ENCODE assay signal across 19 cellular contexts in genomic region chr2:239530749-239531316, GRCh38.
DNase-seq lines count a peak whose midpoint lies in the region; TF ChIP-seq lines count a peak whose summit lies in the region.
"Had no signal": no experiment of that assay in that cellular context is flagged by ENCODE, and none has a peak within 500 bp of the region (broad histone marks: within the 10 kb centered on the region; RNA-seq: fewer than 3 reads in every experiment).

No MANE protein-coding gene starts in this region.

- H3K36me3 Mint-ChIP-seq in CD14-positive monocyte = peaks cover 0 to 3% of the 10 kb centered on the region in 2 donors
- peaks cover 1% of the 10 kb centered on the region for H3K36me3 Mint-ChIP-seq in chondrocyte (ENCODE audit: low read depth)
- H3K36me3 Mint-ChIP-seq in neural crest cell (ENCODE audit: low read depth) = no peaks in the 10 kb centered on the region
- H3K36me3 Mint-ChIP-seq in progenitor cell of endocrine pancreas (ENCODE audit: insufficient read depth) = no peaks in the 10 kb centered on the region
- H3K36me3 Mint-ChIP-seq: CD8-positive, alpha-beta memory T cell had no signal

- intact Hi-C loops in CD14-positive monocyte (cut with micrococcal nuclease) (no loop called here), adrenal gland (cut with DNase I) (no loop called here)

- no peaks in the 10 kb centered on the region for H3K27me3 ChIP-seq in adrenal gland
- H3K27me3 ChIP-seq: BLaER1 had no signal

- H3K4me1 Mint-ChIP-seq in CD14-positive monocyte (peaks cover 12% of the 10 kb centered on the region), chondrocyte (ENCODE audit: low read depth) (no peaks in the 10 kb centered on the region), neural crest cell (peaks cover 37% of the 10 kb centered on the region), progenitor cell of endocrine pancreas (ENCODE audit: low read depth) (no peaks in the 10 kb centered on the region)
- H3K4me1 Mint-ChIP-seq: B cell; CD8-positive, alpha-beta memory T cell had no signal

- no peaks in the 10 kb centered on the region for H3K4me1 ChIP-seq in adrenal gland (replicated peaks in 1 of 2)

- H3K27me3 Mint-ChIP-seq in CD14-positive monocyte (ENCODE audit: low read depth in 3 of 3) = peaks cover 11 to 26% (median 24%) of the 10 kb centered on the region in 3 donors
- peaks cover 11% of the 10 kb centered on the region for H3K27me3 Mint-ChIP-seq in chondrocyte (ENCODE audit: low read depth)
- H3K27me3 Mint-ChIP-seq in neural crest cell (ENCODE audit: low read depth) = peaks cover 2% of the 10 kb centered on the region
- H3K27me3 Mint-ChIP-seq in progenitor cell of endocrine pancreas = peaks cover 11% of the 10 kb centered on the region
- H3K27me3 Mint-ChIP-seq: CD4-positive, alpha-beta T cell had no signal

- no peak for TF ChIP-seq POLR2A in adrenal gland (IDR thresholded peaks at IDR 0.05)

- peaks cover 3 to 20% (median 15%) of the 10 kb centered on the region in 7 donors for H3K9me3 Mint-ChIP-seq in CD14-positive monocyte
- peaks cover 13% of the 10 kb centered on the region for H3K9me3 Mint-ChIP-seq in chondrocyte (ENCODE audit: low read depth)
- H3K9me3 Mint-ChIP-seq in neural crest cell = no peaks in the 10 kb centered on the region
- no peaks in the 10 kb centered on the region for H3K9me3 Mint-ChIP-seq in progenitor cell of endocrine pancreas (ENCODE audit: low read depth)

- 90 to 95% (median 92%) methylated on average over 5 of the region's 5 CpGs for WGBS in adrenal gland, 4 donors

- no peaks in the 10 kb centered on the region for H3K36me3 ChIP-seq in adrenal gland (replicated peaks in 1 of 2)
- H3K36me3 ChIP-seq: BLaER1 had no signal

- H3K9me3 ChIP-seq in adrenal gland (replicated peaks in 1 of 3) = peaks cover 0 to 3% (median 0%) of the 10 kb centered on the region in 3 donors

- TF ChIP-seq CTCF in CD14-positive monocyte (IDR thresholded peaks at IDR 0.05) (no peak), chondrocyte (IDR thresholded peaks at IDR 0.05) (no peak), neural crest cell (conservative IDR thresholded peaks at IDR 0.05) (no peak), progenitor cell of endocrine pancreas (IDR thresholded peaks at IDR 0.05; ENCODE audit: unreplicated experiment) (no peak), adrenal gland (IDR thresholded peaks at IDR 0.05) (no peak)

- no peak overlapping the region for H3K27ac ChIP-seq in adrenal gland
- H3K27ac ChIP-seq: 22Rv1, BLaER1, C4-2B, GM23248 had no signal

- DNase-seq in CD14-positive monocyte (ENCODE audit: low spot score) (peak; percentile 1), chondrocyte (ENCODE audit: low spot score) (peak; percentile 26), neural crest cell (ENCODE audit: low read depth, low spot score) (no peak), NCI-H2081 treated with DMSO at 0.1 percent for 48 hours (lab: John Stamatoyannopoulos, UW) (no peak), progenitor cell of endocrine pancreas (ENCODE audit: low spot score, unreplicated experiment) (no peak), adrenal gland (no peak)
- DNase-seq: CD4-positive, alpha-beta T cell; CD8-positive, alpha-beta memory T cell; DMS 273 treated with DMSO at 0.1 percent for 48 hours; DMS79; EL; GDM1; GM23248; H9 had no signal

- H3K27ac Mint-ChIP-seq in CD14-positive monocyte (no peak overlapping the region), chondrocyte (ENCODE audit: unreplicated experiment) (no peak overlapping the region), neural crest cell (ENCODE audit: unreplicated experiment) (peak overlapping the region; percentile 38), progenitor cell of endocrine pancreas (no peak overlapping the region)
- H3K27ac Mint-ChIP-seq: B cell; CD4-positive, alpha-beta T cell; CD8-positive, alpha-beta memory T cell had no signal

- no peak overlapping the region for H3K4me3 ChIP-seq in adrenal gland
- H3K4me3 ChIP-seq: BLaER1, GM12878, GM23248 had no signal

- H3K4me3 Mint-ChIP-seq in CD14-positive monocyte (no peak overlapping the region), chondrocyte (ENCODE audit: unreplicated experiment) (no peak overlapping the region), neural crest cell (no peak overlapping the region), progenitor cell of endocrine pancreas (ENCODE audit: low read depth) (no peak overlapping the region)
- H3K4me3 Mint-ChIP-seq: B cell; CD4-positive, alpha-beta T cell; CD8-positive, alpha-beta memory T cell; H9 had no signal

Comparison
In these comparisons a context has a peak if more than half of its experiments do, and no peak if none do; other contexts are left out.
1. DNase-seq: peak in CD14-positive monocyte (single experiment) and chondrocyte (single experiment); none in neural crest cell (single experiment), NCI-H2081 treated with DMSO at 0.1 percent for 48 hours (single experiment), progenitor cell of endocrine pancreas (single experiment) and adrenal gland (0 of 7).